Comparison of ENCODE assay signal across 11 cellular contexts in genomic region chr3:194276768-194277546, GRCh38.
DNase-seq lines count a peak whose midpoint lies in the region; ATAC-seq, FAIRE-seq and TF ChIP-seq lines count a peak whose summit lies in the region.
"Had no signal": no experiment of that assay in that cellular context is flagged by ENCODE, and none has a peak within 500 bp of the region (broad histone marks: within the 10 kb centered on the region; RNA-seq: fewer than 3 reads in every experiment).

No MANE protein-coding gene starts in this region.

- TF ChIP-seq CTCF in RWPE2 (IDR thresholded peaks at IDR 0.05; ENCODE audit: poor library complexity, severe bottlenecking) (no peak), pancreas (IDR thresholded peaks at IDR 0.05) (no peak), GM20000 (IDR thresholded peaks at IDR 0.05; ENCODE audit: extremely low read depth, missing control alignments) (no peak)

- H3K9me3 ChIP-seq in RWPE2 (ENCODE audit: severe bottlenecking) (no peaks in the 10 kb centered on the region), pancreas (no peaks in the 10 kb centered on the region)

- H3K27me3 ChIP-seq in RWPE2 (ENCODE audit: insufficient read depth, poor library complexity, severe bottlenecking) (no peaks in the 10 kb centered on the region), pancreas (no peaks in the 10 kb centered on the region)

- no peaks in the 10 kb centered on the region for H3K4me1 ChIP-seq in RWPE2 (ENCODE audit: insufficient read depth, poor library complexity, severe bottlenecking)
- peaks cover 9 to 13% (median 12%) of the 10 kb centered on the region in 3 donors for H3K4me1 ChIP-seq in pancreas

- DNase-seq in DMS 273 treated with DMSO at 0.1 percent for 48 hours (lab: John Stamatoyannopoulos, UW) (peak; percentile 92), RWPE2 (ENCODE audit: low spot score) (peak; percentile 45), globus pallidus (ENCODE audit: low spot score) (peak; percentile 24), pancreas (peak in 4 of 6 donors; percentile 50 to 67 (median 64)), HCEC 1CT (no peak), GM20000 (ENCODE audit: low spot score) (no peak)
- DNase-seq: DMS53, occipital lobe had no signal

- FAIRE-seq in pancreas (lab: Jason Lieb, UNC): no peak
- FAIRE-seq: K562 had no signal

- ATAC-seq in RWPE2 (ENCODE audit: low read depth) (no peak; the same call in 2 of the 3 replicates), pancreas (peak; percentile 51 to 71 (median 66)), GM18858 (IDR thresholded peaks at IDR 0.05; ENCODE audit: unreplicated experiment) (no peak), GM18511 (IDR thresholded peaks at IDR 0.05; ENCODE audit: unreplicated experiment) (no peak)
- ATAC-seq: K562 had no signal

- no peak overlapping the region for H3K4me3 ChIP-seq in RWPE2 (ENCODE audit: severe bottlenecking)
- no peak overlapping the region for H3K4me3 ChIP-seq in pancreas
- H3K4me3 ChIP-seq: K562 had no signal

- H3K36me3 ChIP-seq in RWPE2 (ENCODE audit: low read depth): no peaks in the 10 kb centered on the region
- no peaks in the 10 kb centered on the region for H3K36me3 ChIP-seq in pancreas

- H3K27ac ChIP-seq in RWPE2 (ENCODE audit: poor library complexity, severe bottlenecking) (no peak overlapping the region), pancreas (peak overlapping the region; percentile 30 to 76 (median 58))

- 58 to 67% methylated on average over 15 of the region's 15 CpGs for WGBS in pancreas, 2 donors

- intact Hi-C loops in pancreas (cut with DNase I): no loop called here

Comparison
In these comparisons a context has a peak if more than half of its experiments do, and no peak if none do; other contexts are left out.
1. DNase-seq: peak in DMS 273 treated with DMSO at 0.1 percent for 48 hours (single experiment), RWPE2 (single experiment), globus pallidus (single experiment) and pancreas (4 of 6); none in HCEC 1CT (single experiment) and GM20000 (single experiment).
2. ATAC-seq: peak in pancreas (4 of 4); none in RWPE2 (single experiment), GM18858 (single experiment) and GM18511 (single experiment).